8 cellular contexts compared by ENCODE assay signal in genomic region chr11:46669606-46670243, GRCh38. TPM values are rescaled to one million over a fixed set of nuclear protein-coding genes. Genes with fewer than 3 reads are reported as not detected.
A peak's percentile ranks its signal among the peaks of the same experiment; 100 is the strongest.
DNase-seq lines count a peak whose midpoint lies in the region; ATAC-seq, FAIRE-seq and TF ChIP-seq lines count a peak whose summit lies in the region.
"Had no signal": no experiment of that assay in that cellular context is flagged by ENCODE, and none has a peak within 500 bp of the region (broad histone marks: within the 10 kb centered on the region; RNA-seq: fewer than 3 reads in every experiment).

No MANE protein-coding gene starts in this region.

- H3K9me2 ChIP-seq in Karpas-422 (replicated peaks; ENCODE audit: insufficient read depth, low read length), result no peaks in the 10 kb centered on the region

- H2AFZ ChIP-seq in Karpas-422 (ENCODE audit: low read length), result no peak overlapping the region
- no peak overlapping the region for H2AFZ ChIP-seq in H1 (ENCODE audit: low read length)

- FAIRE-seq in H1 (lab: Jason Lieb, UNC), result no peak

- no peak overlapping the region for H2BK15ac ChIP-seq in H1 (ENCODE audit: low read length)

- H3K36me3 ChIP-seq in Karpas-422 (ENCODE audit: insufficient read depth, low read length) (peaks cover 9% of the 10 kb centered on the region; the same call in 1 of the 2 replicates), H1 (ENCODE audit: control insufficient read depth in 2 of 4, insufficient read depth in 4 of 4, low read length in 3 of 4) (peaks cover 14 to 55% (median 45%) of the 10 kb centered on the region in 4 experiments)

- no peak overlapping the region for H3K4me3 ChIP-seq in AG10803 (ENCODE audit: low read length)
- no peak overlapping the region for H3K4me3 ChIP-seq in Karpas-422 (ENCODE audit: low read length)
- H3K4me3 ChIP-seq in H1 (ENCODE audit: extremely low read depth in 1 of 4, insufficient read depth in 2 of 4, low read depth in 3 of 4, low read length in 4 of 4), result no peak overlapping the region

- H3K23me2 ChIP-seq in H1 (ENCODE audit: low read depth, low read length), result no peaks in the 10 kb centered on the region

- H3K79me2 ChIP-seq in Karpas-422 (ENCODE audit: low read length) (no peaks in the 10 kb centered on the region), H1 (ENCODE audit: control insufficient read depth in 1 of 2, insufficient read depth in 2 of 2, low read length in 2 of 2) (no peaks in the 10 kb centered on the region)

- peaks cover 20% of the 10 kb centered on the region for H3K4me1 ChIP-seq in Karpas-422 (ENCODE audit: low read length)
- H3K4me1 ChIP-seq in H1 (replicated peaks in 1 of 4; ENCODE audit: control insufficient read depth in 3 of 4, insufficient read depth in 4 of 4, low read length in 3 of 4), result peaks cover 0 to 11% (median 2%) of the 10 kb centered on the region in 4 experiments; a peak in 6 of 7 replicates

- POLR2A ChIA-PET in H1 (lab: Charles Lee; ENCODE audit: partially characterized antibody), result interaction anchor here (1.1 kb wide), 1 partner anchor 11 kb away, joined by 3 read pairs; no protein-coding TSS in a partner anchor

- H3K4me2 ChIP-seq in Karpas-422 (ENCODE audit: low read depth, low read length, poor library complexity, severe bottlenecking), result no peak overlapping the region
- no peak overlapping the region for H3K4me2 ChIP-seq in H1 (ENCODE audit: insufficient read depth in 1 of 2, low read depth in 2 of 2, low read length in 2 of 2)

- peak; percentile 54 to 62 for TF ChIP-seq RAD21 in H1 (IDR thresholded peaks at IDR 0.05 in 1 of 2, conservative IDR thresholded peaks at IDR 0.05 in 1 of 2; ENCODE audit: low read depth in 2 of 2, low read length in 2 of 2)

- H4K8ac ChIP-seq in H1 (ENCODE audit: extremely low read depth, insufficient read depth, low read length), result no peak overlapping the region

- TF ChIP-seq EP300 in H1 (IDR thresholded peaks at IDR 0.05; ENCODE audit: borderline replicate concordance in 1 of 2, low read depth in 2 of 2, low read length in 2 of 2), result no peak

- no peak overlapping the region for H2BK120ac ChIP-seq in H1 (replicated peaks; ENCODE audit: low read depth, low read length)

- CTCF ChIA-PET in H1 (lab: Charles Lee; ENCODE audit: partially characterized antibody), result interaction anchor here (0.5 to 2.8 kb wide), 21 partner anchors 11 to 897 kb away, joined by 3 to 36 read pairs (median 3); no protein-coding TSS in a partner anchor

- TF ChIP-seq CTCF in AG10803 (conservative IDR thresholded peaks at IDR 0.05; ENCODE audit: low read length) (peak; percentile 26), H1 (IDR thresholded peaks at IDR 0.05; ENCODE audit: control extremely low read depth in 1 of 3, insufficient read depth in 1 of 3, low read depth in 1 of 3, low read length in 3 of 3) (peak; percentile 48 to 79 (median 63); a peak in 3 of 4 replicates)

- no peak overlapping the region for H3K18ac ChIP-seq in H1 (ENCODE audit: extremely low read depth, low read length)

- no peak overlapping the region for H4K91ac ChIP-seq in H1 (replicated peaks; ENCODE audit: insufficient read length, low read length)

- no peak for TF ChIP-seq POLR2A in H1 (IDR thresholded peaks at IDR 0.05; ENCODE audit: control extremely low read depth in 1 of 2, low read depth in 2 of 2, low read length in 2 of 2)

- no peak overlapping the region for H3K14ac ChIP-seq in H1 (ENCODE audit: insufficient read length)

- H4K20me1 ChIP-seq in Karpas-422 (ENCODE audit: insufficient read depth, low read depth, low read length) (no peaks in the 10 kb centered on the region; the same call in 1 of the 2 replicates), H1 (replicated peaks in 1 of 2; ENCODE audit: control insufficient read depth in 1 of 2, insufficient read depth in 2 of 2, low read length in 2 of 2) (peaks cover 2 to 4% of the 10 kb centered on the region in 2 experiments)

- no peaks in the 10 kb centered on the region for H3K79me1 ChIP-seq in H1 (ENCODE audit: low read depth, low read length)

- ATAC-seq in GM21528 (IDR thresholded peaks at IDR 0.05; ENCODE audit: low FRiP score, unreplicated experiment), result no peak

- no peak overlapping the region for H3K56ac ChIP-seq in H1 (replicated peaks; ENCODE audit: insufficient read length, low read depth, low read length)

- WGBS in H1 (ENCODE audit: extremely low coverage in 1 of 2, insufficient coverage in 1 of 2, insufficient read length in 1 of 2, insufficient replicate concordance in 2 of 2, low coverage in 1 of 2, low lambda C conversion rate in 2 of 2, missing lambda C conversion rate in 1 of 2), 2 experiments, result 91% methylated on average over 4 of the region's 4 CpGs; no CpG with 5 or more reads in 1 of the 2 experiments

- H3K9ac ChIP-seq in Karpas-422 (ENCODE audit: low read length) (no peak overlapping the region), H1 (replicated peaks in 1 of 4; ENCODE audit: extremely low read depth in 1 of 4, low read depth in 3 of 4, low read length in 3 of 4) (no peak overlapping the region)

- H3K23ac ChIP-seq in H1 (ENCODE audit: insufficient read length), result no peak overlapping the region

- no peaks in the 10 kb centered on the region for H3K9me3 ChIP-seq in Karpas-422 (ENCODE audit: low read length)
- no peaks in the 10 kb centered on the region for H3K9me3 ChIP-seq in H1 (ENCODE audit: insufficient read depth in 2 of 2, low read depth in 1 of 2, low read length in 1 of 2)

- no peak overlapping the region for H3K4ac ChIP-seq in H1 (replicated peaks; ENCODE audit: insufficient read length, low read depth, low read length)

- H3K27me3 ChIP-seq in Karpas-422 (ENCODE audit: low read length), result no peaks in the 10 kb centered on the region
- no peaks in the 10 kb centered on the region for H3K27me3 ChIP-seq in H1 (replicated peaks in 1 of 4; ENCODE audit: control insufficient read depth in 3 of 4, extremely low read depth in 1 of 4, insufficient read depth in 3 of 4, low read length in 3 of 4)

- DNase-seq in AG10803 (ENCODE audit: low read depth) (no peak), Karpas-422 (peak; percentile 67), H1 (ENCODE audit: low read depth in 1 of 2, low spot score in 2 of 2) (no peak), NCI-H774 (lab: John Stamatoyannopoulos, UW) (no peak)
- no peak for DNase-seq in NK-92 treated with Interleukin-12 subunit alpha and Interleukin-12 subunit beta, amount 100 ng/mL, for 24 hours (lab: John Stamatoyannopoulos, UW)
- DNase-seq: activated B cell treated with CpG ODN at 0.5 μM for 24 hours had no signal

- no peak overlapping the region for H2BK20ac ChIP-seq in H1 (ENCODE audit: low read length)

- H2BK12ac ChIP-seq in H1 (ENCODE audit: low read depth, low read length), result no peak overlapping the region

- no peak overlapping the region for H4K5ac ChIP-seq in H1 (ENCODE audit: insufficient read length, low read depth, low read length)

- H2BK5ac ChIP-seq in H1 (ENCODE audit: low read depth, low read length), result no peak overlapping the region

- no peak overlapping the region for H3K27ac ChIP-seq in Karpas-422 (ENCODE audit: low read length)
- H3K27ac ChIP-seq in H1 (ENCODE audit: low read depth, low read length), result no peak overlapping the region

- no peak overlapping the region for H2AK5ac ChIP-seq in H1 (ENCODE audit: low read depth, low read length)

RNA-seq across cellular contexts. Expression of gene ARHGAP1, which starts 30.7 kb away (rescaled TPM):
- 13.6 and 23.4 TPM in 2 replicates for total RNA-seq in Karpas-422 (2014; rRNA removed; shearing (Covaris generic); ENCODE audit: low replicate concordance)
- total RNA-seq in H1 (2021; fragmentation: NEBNext Ultra II Directional; extraction: Animal tissue kit (Norgen Biotek cat#: 25700)), result 58.8 and 63.3 TPM in 2 replicates
- 28.6 and 42.8 TPM in 2 replicates for polyA plus RNA-seq in H1 (2011; rRNA removed)
- polyA plus RNA-seq in H1 (2011; cell fraction: cytosol; rRNA removed), result 16.2 TPM
- polyA plus RNA-seq in H1 (2011; cell fraction: nucleus; rRNA removed), result 26.4 TPM
- polyA plus RNA-seq in H1 (2012, experiment 1 of 2), result 38.9 to 44.5 TPM (median 42.1 TPM) in 4 replicates
- 55.2 TPM for polyA plus RNA-seq in H1 (2012, experiment 2 of 2)
- polyA plus RNA-seq in H1 (2013, experiment 1 of 2), result 33.1 TPM
- 31.8 TPM for polyA plus RNA-seq in H1 (2013, experiment 2 of 2)
- 61.4 and 84.5 TPM in 2 replicates for polyA minus RNA-seq in H1 (2011; rRNA and poly(A)+ RNA removed)
- polyA minus RNA-seq in H1 (2011; cell fraction: cytosol; rRNA and poly(A)+ RNA removed), result 34.3 TPM
- 22.8 TPM for polyA minus RNA-seq in H1 (2011; cell fraction: nucleus; rRNA and poly(A)+ RNA removed)

RNA-seq across cellular contexts. Expression of gene ZNF408, which starts 31.1 kb away (rescaled TPM):
- 5.1 and 7.4 TPM in 2 replicates for total RNA-seq in Karpas-422 (2014; rRNA removed; shearing (Covaris generic); ENCODE audit: low replicate concordance)
- total RNA-seq in H1 (2021; fragmentation: NEBNext Ultra II Directional; extraction: Animal tissue kit (Norgen Biotek cat#: 25700)), result 10.7 and 11.0 TPM in 2 replicates
- 11.0 and 16.9 TPM in 2 replicates for polyA plus RNA-seq in H1 (2011; rRNA removed)
- polyA plus RNA-seq in H1 (2011; cell fraction: cytosol; rRNA removed), result 10.9 TPM
- polyA plus RNA-seq in H1 (2011; cell fraction: nucleus; rRNA removed), result 15.5 TPM
- 6.9 to 10.3 TPM (median 9.8 TPM) in 4 replicates for polyA plus RNA-seq in H1 (2012, experiment 1 of 2)
- 10.6 TPM for polyA plus RNA-seq in H1 (2012, experiment 2 of 2)
- 6.4 TPM for polyA plus RNA-seq in H1 (2013, experiment 1 of 2)
- 5.3 TPM for polyA plus RNA-seq in H1 (2013, experiment 2 of 2)
- polyA minus RNA-seq in H1 (2011; rRNA and poly(A)+ RNA removed), result 6.8 and 9.3 TPM in 2 replicates
- 12.5 TPM for polyA minus RNA-seq in H1 (2011; cell fraction: cytosol; rRNA and poly(A)+ RNA removed)
- 14.9 TPM for polyA minus RNA-seq in H1 (2011; cell fraction: nucleus; rRNA and poly(A)+ RNA removed)

RNA-seq across cellular contexts. Expression of gene F2, which starts 49.3 kb away (rescaled TPM):
- not detected in 2 replicates for total RNA-seq in Karpas-422 (2014; rRNA removed; shearing (Covaris generic); ENCODE audit: low replicate concordance)
- total RNA-seq in H1 (2021; fragmentation: NEBNext Ultra II Directional; extraction: Animal tissue kit (Norgen Biotek cat#: 25700)), result not detected in 2 replicates
- polyA plus RNA-seq in H1 (2011; rRNA removed), result 0.11 and 0.25 TPM in 2 replicates
- 0.25 TPM for polyA plus RNA-seq in H1 (2011; cell fraction: cytosol; rRNA removed)
- 0.74 TPM for polyA plus RNA-seq in H1 (2011; cell fraction: nucleus; rRNA removed)
- polyA plus RNA-seq in H1 (2012, experiment 1 of 2), result 0.13 to 0.25 TPM (median 0.19 TPM) in 3 of 4 replicates, not detected in the other
- polyA plus RNA-seq in H1 (2012, experiment 2 of 2), result 0.13 TPM
- polyA plus RNA-seq in H1 (2013, experiment 1 of 2), result 0.02 TPM
- polyA plus RNA-seq in H1 (2013, experiment 2 of 2), result 0.06 TPM
- polyA minus RNA-seq in H1 (2011; rRNA and poly(A)+ RNA removed), result 0.28 TPM in 1 of 2 replicates, not detected in the other
- polyA minus RNA-seq in H1 (2011; cell fraction: cytosol; rRNA and poly(A)+ RNA removed), result not detected
- not detected for polyA minus RNA-seq in H1 (2011; cell fraction: nucleus; rRNA and poly(A)+ RNA removed)
- total RNA-seq: activated B cell treated with CpG ODN at 0.5 μM for 24 hours, myocyte had no signal

RNA-seq across cellular contexts. Expression of gene ATG13, which starts 52.4 kb away (rescaled TPM):
- total RNA-seq in Karpas-422 (2014; rRNA removed; shearing (Covaris generic); ENCODE audit: low replicate concordance), result 77.4 and 79.2 TPM in 2 replicates
- total RNA-seq in H1 (2021; fragmentation: NEBNext Ultra II Directional; extraction: Animal tissue kit (Norgen Biotek cat#: 25700)), result 77.4 and 82.2 TPM in 2 replicates
- 65.0 and 99.4 TPM in 2 replicates for polyA plus RNA-seq in H1 (2011; rRNA removed)
- 70.3 TPM for polyA plus RNA-seq in H1 (2011; cell fraction: cytosol; rRNA removed)
- 116 TPM for polyA plus RNA-seq in H1 (2011; cell fraction: nucleus; rRNA removed)
- polyA plus RNA-seq in H1 (2012, experiment 1 of 2), result 40.6 to 52.0 TPM (median 47.2 TPM) in 4 replicates
- 48.0 TPM for polyA plus RNA-seq in H1 (2012, experiment 2 of 2)
- polyA plus RNA-seq in H1 (2013, experiment 1 of 2), result 46.4 TPM
- 46.3 TPM for polyA plus RNA-seq in H1 (2013, experiment 2 of 2)
- polyA minus RNA-seq in H1 (2011; rRNA and poly(A)+ RNA removed), result 146 and 155 TPM in 2 replicates
- polyA minus RNA-seq in H1 (2011; cell fraction: cytosol; rRNA and poly(A)+ RNA removed), result 48.5 TPM
- polyA minus RNA-seq in H1 (2011; cell fraction: nucleus; rRNA and poly(A)+ RNA removed), result 72.1 TPM

RNA-seq across cellular contexts. Expression of gene HARBI1, which starts 52.7 kb away (rescaled TPM):
- total RNA-seq in Karpas-422 (2014; rRNA removed; shearing (Covaris generic); ENCODE audit: low replicate concordance), result 3.8 and 4.0 TPM in 2 replicates
- total RNA-seq in H1 (2021; fragmentation: NEBNext Ultra II Directional; extraction: Animal tissue kit (Norgen Biotek cat#: 25700)), result 4.3 and 5.1 TPM in 2 replicates
- polyA plus RNA-seq in H1 (2011; rRNA removed), result 2.7 and 3.8 TPM in 2 replicates
- 3.5 TPM for polyA plus RNA-seq in H1 (2011; cell fraction: cytosol; rRNA removed)
- polyA plus RNA-seq in H1 (2011; cell fraction: nucleus; rRNA removed), result 2.0 TPM
- 3.8 to 5.3 TPM (median 5.2 TPM) in 4 replicates for polyA plus RNA-seq in H1 (2012, experiment 1 of 2)
- 1.7 TPM for polyA plus RNA-seq in H1 (2012, experiment 2 of 2)
- 2.8 TPM for polyA plus RNA-seq in H1 (2013, experiment 1 of 2)
- 2.4 TPM for polyA plus RNA-seq in H1 (2013, experiment 2 of 2)
- polyA minus RNA-seq in H1 (2011; rRNA and poly(A)+ RNA removed), result 7.4 and 8.5 TPM in 2 replicates
- polyA minus RNA-seq in H1 (2011; cell fraction: cytosol; rRNA and poly(A)+ RNA removed), result 2.0 TPM
- 7.6 TPM for polyA minus RNA-seq in H1 (2011; cell fraction: nucleus; rRNA and poly(A)+ RNA removed)
